Comparison of ENCODE assay signal across 1 cellular context in the genomic region with DNA sequence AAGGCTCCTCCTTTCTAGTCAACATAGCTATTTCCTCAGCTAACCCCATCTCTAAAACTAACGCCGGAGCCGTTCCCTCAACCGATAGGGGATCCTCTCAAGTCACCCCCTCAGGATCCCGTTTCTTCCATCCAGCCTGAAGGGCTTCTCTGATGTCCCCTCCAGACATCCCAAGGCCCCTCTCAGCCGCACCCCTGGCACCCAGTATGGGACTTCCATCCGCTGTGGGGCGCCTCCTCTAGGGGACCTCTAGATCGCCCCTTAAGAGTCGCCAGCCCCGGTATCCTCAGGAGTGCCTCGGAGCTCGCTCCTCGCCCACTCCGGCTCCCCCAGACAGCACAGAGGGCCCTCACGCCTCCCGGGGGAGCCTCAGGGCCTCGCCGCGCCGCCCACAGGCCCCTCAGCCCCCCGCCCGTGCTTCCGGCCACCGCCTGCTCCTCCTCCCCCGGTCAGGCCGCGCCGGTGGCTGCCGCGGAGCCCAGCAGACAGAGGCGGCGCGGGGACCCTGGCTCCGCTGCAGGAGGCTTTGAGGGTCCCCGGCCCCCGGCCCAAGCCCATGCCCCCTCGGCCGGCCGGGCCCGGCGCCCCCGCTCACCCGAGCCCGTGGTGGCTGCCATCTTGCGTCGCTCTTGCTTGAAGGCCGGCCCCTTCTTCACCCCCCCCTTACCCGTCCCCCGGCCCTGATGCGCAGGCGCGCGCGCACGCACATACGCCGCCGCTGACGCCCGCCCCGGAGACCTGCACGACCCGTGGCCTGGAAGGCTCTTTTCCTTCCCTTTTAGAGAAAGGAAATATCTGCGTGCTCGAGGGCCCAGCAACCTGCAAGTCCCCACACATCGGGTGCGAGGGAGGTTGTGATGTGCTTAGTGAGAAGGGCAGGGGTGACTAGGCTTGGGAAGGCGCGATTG.
TF ChIP-seq lines count a peak whose summit lies in the region.

Gene UBE2V1, minus strand, starts transcription at position 639 of the 908 bp plus-strand sequence. Its CDS starts 22 bp downstream, at position 617.

TF ChIP-seq in K562, 482 proteins besides CTCF, POLR2A, EP300 and RAD21 (continued from another document):
- TF ChIP-seq POLR2B (IDR thresholded peaks at IDR 0.05; ENCODE audit: low read depth, partially characterized antibody) (peak; percentile 77), FIP1L1 (IDR thresholded peaks at IDR 0.05; ENCODE audit: low read depth, low read length, poor library complexity, severe bottlenecking) (no peak), GABPA (tag; conservative IDR thresholded peaks at IDR 0.05; ENCODE audit: low read depth) (peak; percentile 66), GATAD2B (IDR thresholded peaks at IDR 0.05; ENCODE audit: borderline replicate concordance) (peak; percentile 84), TRIM28 (IDR thresholded peaks at IDR 0.05) (no peak), KDM1A (IDR thresholded peaks at IDR 0.05) (no peak), E2F1 (CRISPR knock-in tag; IDR thresholded peaks at IDR 0.05) (no peak), KAT7 (CRISPR knock-in tag; IDR thresholded peaks at IDR 0.05; ENCODE audit: borderline replicate concordance) (peak; percentile 95), RCOR1 (IDR thresholded peaks at IDR 0.05; ENCODE audit: borderline replicate concordance in 1 of 2, low read depth in 2 of 2, low read length in 2 of 2) (no peak)
TF ChIP-seq in K562: peak in this region for 90.
